ENCODE assay signal across 8 cellular contexts in the genomic region with DNA sequence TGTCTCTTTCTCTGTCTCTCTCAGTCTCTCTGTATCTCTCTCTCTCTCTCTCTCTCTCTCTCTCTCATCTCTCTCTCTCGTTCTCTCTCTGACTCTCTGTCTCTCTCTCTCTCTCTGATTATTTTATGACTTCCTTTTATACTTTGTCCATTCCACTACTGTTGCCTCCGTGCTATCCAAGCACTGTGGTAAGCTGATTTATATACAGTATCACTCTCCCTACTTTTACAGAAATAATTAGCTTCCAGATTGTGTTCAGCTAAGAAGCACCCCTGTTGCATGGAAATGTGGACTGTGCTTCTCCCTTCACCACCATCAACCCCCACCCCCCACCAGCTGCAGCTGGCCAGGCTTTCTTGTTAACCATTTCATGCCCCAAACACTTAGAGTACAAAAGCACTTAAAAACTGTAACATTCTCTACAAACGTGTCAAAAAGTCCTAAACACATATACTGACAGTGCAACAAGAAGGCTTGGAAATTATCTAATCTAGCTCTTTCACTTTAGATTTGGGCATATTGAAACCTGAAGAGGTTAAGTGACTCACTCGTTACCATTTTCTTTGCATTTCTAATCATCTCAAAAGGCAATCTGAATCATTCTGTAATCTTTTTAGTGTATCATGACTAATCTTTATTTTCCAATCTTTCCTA. TPM values are rescaled to one million over a fixed set of nuclear protein-coding genes. Genes with fewer than 3 reads are reported as not detected.
A peak's percentile ranks its signal among the peaks of the same experiment; 100 is the strongest.
DNase-seq lines count a peak whose midpoint lies in the region; ATAC-seq and TF ChIP-seq lines count a peak whose summit lies in the region.

No MANE protein-coding gene starts in this region.

- H3K36me3 ChIP-seq in BE2C: no peaks in the 10 kb centered on the region

- H3K4me3 ChIP-seq in BE2C (ENCODE audit: low read depth, low read length) (no peak overlapping the region), fibroblast of the aortic adventitia (ENCODE audit: low read depth, low read length) (no peak overlapping the region)

- TF ChIP-seq CTCF in BE2C (IDR thresholded peaks at IDR 0.05; ENCODE audit: low read depth, low read length): no peak
- TF ChIP-seq CTCF in fibroblast of the aortic adventitia (IDR thresholded peaks at IDR 0.05; ENCODE audit: insufficient read depth, low read length): no peak

- no peaks in the 10 kb centered on the region for H3K9me3 ChIP-seq in BE2C

- ATAC-seq in GM19023 (IDR thresholded peaks at IDR 0.05; ENCODE audit: unreplicated experiment): peak; percentile 46
- no peak for ATAC-seq in GM21526 (IDR thresholded peaks at IDR 0.05; ENCODE audit: low FRiP score, unreplicated experiment)

- no peaks in the 10 kb centered on the region for H3K27me3 ChIP-seq in BE2C

- peaks cover 36% of the 10 kb centered on the region for H3K4me1 ChIP-seq in BE2C

- peak; percentile 56 for DNase-seq in BE2C
- DNase-seq in NAMALWA (ENCODE audit: low spot score): peak; percentile 43
- peak; percentile 42 for DNase-seq in fibroblast of the aortic adventitia (ENCODE audit: low read depth)
- DNase-seq in mucosa of gallbladder (ENCODE audit: low spot score): no peak
- DNase-seq in NCI-H1048 (lab: John Stamatoyannopoulos, UW): no peak
- DNase-seq in H4 (ENCODE audit: low spot score): no peak

RNA-seq across cellular contexts. Expression of gene TMEM100, which starts 11.6 kb away (rescaled TPM):
- polyA plus RNA-seq in BE2C (2012; ENCODE audit: insufficient read depth, insufficient read length, low read depth): 8.4 TPM
- total RNA-seq in fibroblast of the aortic adventitia (ENCODE audit: low replicate concordance) (0.57 and 2.1 TPM in 2 replicates), mucosa of gallbladder (18.2 TPM)
- total RNA-seq in H4 (2014; rRNA removed; shearing (Covaris generic)): 4.6 and 7.8 TPM in 2 replicates

RNA-seq across cellular contexts. Expression of gene PCTP, which starts 16.6 kb away (rescaled TPM):
- polyA plus RNA-seq in BE2C (2012; ENCODE audit: insufficient read depth, insufficient read length, low read depth): 24.6 TPM
- 5.2 and 9.7 TPM in 2 replicates for total RNA-seq in fibroblast of the aortic adventitia (ENCODE audit: low replicate concordance)
- 18.8 TPM for total RNA-seq in mucosa of gallbladder
- 21.8 and 25.3 TPM in 2 replicates for total RNA-seq in H4 (2014; rRNA removed; shearing (Covaris generic))

Comparison
In these comparisons a context has a peak if more than half of its experiments do, and no peak if none do; other contexts are left out.
1. DNase-seq: peak in BE2C (single experiment), NAMALWA (single experiment) and fibroblast of the aortic adventitia (single experiment); none in mucosa of gallbladder (single experiment), NCI-H1048 (single experiment) and H4 (single experiment).